In the genomic region with DNA sequence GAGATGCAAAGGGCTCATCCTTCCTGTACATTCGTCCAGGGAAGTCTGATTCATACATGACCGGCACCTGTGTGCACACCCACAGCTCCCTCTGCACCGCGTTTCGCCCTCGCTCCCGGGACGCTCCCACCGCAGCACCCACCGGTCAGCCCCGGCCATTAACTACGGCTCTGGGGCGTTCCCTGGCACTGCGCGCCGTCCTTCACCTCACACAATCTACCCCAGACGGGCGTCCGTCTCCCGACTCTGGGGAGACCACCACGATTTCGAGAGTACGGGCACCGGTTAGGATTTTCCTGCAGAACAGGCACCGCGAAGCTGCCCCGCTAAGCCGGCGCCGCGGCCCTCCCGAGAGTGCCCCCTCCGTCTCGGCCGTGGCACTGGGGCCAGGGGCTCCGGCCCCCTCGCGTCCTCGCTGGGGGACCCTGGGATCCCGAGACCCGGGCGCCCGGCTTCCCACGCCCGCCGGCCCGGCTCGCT, we compare ENCODE assay signal across 8 cellular contexts. TPM values are rescaled to one million over a fixed set of nuclear protein-coding genes. Genes with fewer than 3 reads are reported as not detected.
DNase-seq lines count a peak whose midpoint lies in the region; ATAC-seq and TF ChIP-seq lines count a peak whose summit lies in the region.

No MANE protein-coding gene starts in this region.

- intact Hi-C loops in activated CD4-positive, alpha-beta memory T cell treated with anti-CD3 and anti-CD28 coated beads for 36 hours (cut with micrococcal nuclease), result loop anchor here (1.0 to 2.0 kb wide), 2 partner anchors 173 to 1077 kb away; partner anchors contain the start of gene WDR11

- POLR2A ChIA-PET in HEK293T (lab: Yijun Ruan, JAX), result interaction anchor here (0.6 to 1.7 kb wide), 14 partner anchors 9 to 201 kb away, joined by 3 to 11 read pairs (median 3); partner anchors contain the start of gene NSMCE4A
- POLR2A ChIA-PET in activated CD4-positive, alpha-beta memory T cell treated with anti-CD3 and anti-CD28 coated beads for 36 hours (lab: Charles Lee), result interaction anchor here (0.8 to 1.7 kb wide), 3 partner anchors 9 to 161 kb away, joined by 3 to 9 read pairs (median 6); no protein-coding TSS in a partner anchor

- H3K27me3 Mint-ChIP-seq in activated CD4-positive, alpha-beta memory T cell treated with anti-CD3 and anti-CD28 coated beads for 36 hours, result no peaks in the 10 kb centered on the region

- H2AFZ ChIP-seq in MM.1S (ENCODE audit: low read length), result peak overlapping the region; percentile 87

- H3K9me2 ChIP-seq in MM.1S (replicated peaks; ENCODE audit: insufficient read depth, low read length), result no peaks in the 10 kb centered on the region

- peaks cover 27% of the 10 kb centered on the region for H3K4me1 Mint-ChIP-seq in activated CD4-positive, alpha-beta memory T cell treated with anti-CD3 and anti-CD28 coated beads for 36 hours (ENCODE audit: low read depth)
- peaks cover 29% of the 10 kb centered on the region for H3K4me1 Mint-ChIP-seq in stimulated activated effector memory CD8-positive, alpha-beta T cell treated with anti-CD3 and anti-CD28 coated beads, Interleukin-12 subunit alpha, Interleukin-12 subunit beta, amount 100 ng/mL, for 72 hours

- H3K36me3 Mint-ChIP-seq in activated CD4-positive, alpha-beta memory T cell treated with anti-CD3 and anti-CD28 coated beads for 36 hours, result peaks cover 4% of the 10 kb centered on the region
- H3K36me3 Mint-ChIP-seq in stimulated activated effector memory CD8-positive, alpha-beta T cell treated with anti-CD3 and anti-CD28 coated beads, Interleukin-12 subunit alpha, Interleukin-12 subunit beta, amount 100 ng/mL, for 72 hours, result peaks cover 22% of the 10 kb centered on the region

- ATAC-seq in GM18499 (IDR thresholded peaks at IDR 0.05; ENCODE audit: insufficient read depth, unreplicated experiment), result peak; percentile 22
- ATAC-seq in stimulated activated effector memory CD8-positive, alpha-beta T cell treated with anti-CD3 and anti-CD28 coated beads, Interleukin-12 subunit alpha, Interleukin-12 subunit beta, amount 100 ng/mL, for 72 hours, result peak; percentile 64

- peak overlapping the region; percentile 97 for H3K4me3 ChIP-seq in MM.1S (ENCODE audit: low read length)

- H3K36me3 ChIP-seq in MM.1S (replicated peaks; ENCODE audit: insufficient read depth, low read length), result no peaks in the 10 kb centered on the region

- H3K79me2 ChIP-seq in MM.1S (ENCODE audit: low read length), result peaks cover 36% of the 10 kb centered on the region

- H3K27ac ChIP-seq in MM.1S (ENCODE audit: low read length), result peak overlapping the region; percentile 69; the same call in 1 of the 2 replicates

- H3K9me3 ChIP-seq in MM.1S (replicated peaks; ENCODE audit: insufficient read depth, low read length), result no peaks in the 10 kb centered on the region

- H3K27ac Mint-ChIP-seq in activated CD4-positive, alpha-beta memory T cell treated with anti-CD3 and anti-CD28 coated beads for 36 hours, result peak overlapping the region; percentile 95
- H3K27ac Mint-ChIP-seq in stimulated activated effector memory CD8-positive, alpha-beta T cell treated with anti-CD3 and anti-CD28 coated beads, Interleukin-12 subunit alpha, Interleukin-12 subunit beta, amount 100 ng/mL, for 72 hours, result peak overlapping the region; percentile 97

- H3K27me3 ChIP-seq in MM.1S (replicated peaks; ENCODE audit: insufficient read depth, low read length), result no peaks in the 10 kb centered on the region

- TF ChIP-seq CTCF in MM.1S (IDR thresholded peaks at IDR 0.05; ENCODE audit: low read length), result no peak

- DNase-seq in HEK293T (ENCODE audit: extremely low spot score), result peak; percentile 68
- DNase-seq in MM.1S, result peak; percentile 33
- DNase-seq in activated CD4-positive, alpha-beta memory T cell treated with anti-CD3 and anti-CD28 coated beads for 36 hours, result peak; percentile 64
- peak; percentile 26 for DNase-seq in epidermal melanocyte (ENCODE audit: insufficient read length, low spot score)
- DNase-seq in middle frontal gyrus (ENCODE audit: extremely low spot score, low spot score), result peak; percentile 3
- peak in 1 of 2 donors; percentile 81 for DNase-seq in stimulated activated effector memory CD8-positive, alpha-beta T cell treated with anti-CD3 and anti-CD28 coated beads, Interleukin-12 subunit alpha, Interleukin-12 subunit beta, amount 100 ng/mL, for 72 hours (ENCODE audit: low spot score in 2 of 2)
- no peak for DNase-seq in NCI-H1694 (lab: John Stamatoyannopoulos, UW)

- no peaks in the 10 kb centered on the region for H3K9me3 Mint-ChIP-seq in activated CD4-positive, alpha-beta memory T cell treated with anti-CD3 and anti-CD28 coated beads for 36 hours
- H3K9me3 Mint-ChIP-seq in stimulated activated effector memory CD8-positive, alpha-beta T cell treated with anti-CD3 and anti-CD28 coated beads, Interleukin-12 subunit alpha, Interleukin-12 subunit beta, amount 100 ng/mL, for 72 hours, result no peaks in the 10 kb centered on the region

- H3K9ac ChIP-seq in MM.1S (ENCODE audit: low read length), result peak overlapping the region; percentile 97

- peak overlapping the region; percentile 89 for H3K4me2 ChIP-seq in MM.1S (ENCODE audit: low read depth, low read length)

- no peaks in the 10 kb centered on the region for H4K20me1 ChIP-seq in MM.1S (ENCODE audit: insufficient read depth, low read length)

- H3F3A ChIP-seq in MM.1S (ENCODE audit: insufficient read depth, low read length), result peaks cover 5% of the 10 kb centered on the region; the same call in 1 of the 2 replicates

- H3K4me1 ChIP-seq in MM.1S (ENCODE audit: low read length), result peaks cover 3% of the 10 kb centered on the region; the same call in 1 of the 2 replicates

- CTCF ChIA-PET in HEK293T (lab: Yijun Ruan, JAX), result no interaction called here
- CTCF ChIA-PET in activated CD4-positive, alpha-beta memory T cell treated with anti-CD3 and anti-CD28 coated beads for 36 hours (lab: Charles Lee), result interaction anchor here (1.3 kb wide), 1 partner anchor 47 kb away, joined by 3 read pairs; no protein-coding TSS in a partner anchor

- peak overlapping the region; percentile 94 for H3K4me3 Mint-ChIP-seq in activated CD4-positive, alpha-beta memory T cell treated with anti-CD3 and anti-CD28 coated beads for 36 hours
- peak overlapping the region; percentile 87 for H3K4me3 Mint-ChIP-seq in stimulated activated effector memory CD8-positive, alpha-beta T cell treated with anti-CD3 and anti-CD28 coated beads, Interleukin-12 subunit alpha, Interleukin-12 subunit beta, amount 100 ng/mL, for 72 hours

TF ChIP-seq in HEK293T, 16 proteins besides CTCF, POLR2A, EP300 and RAD21:
- TF ChIP-seq ZNF384 (IDR thresholded peaks at IDR 0.05) (peak; percentile 48), SP1 (IDR thresholded peaks at IDR 0.05) (no peak)

RNA-seq across cellular contexts. Expression of gene ATE1, which starts 0.4 kb away (rescaled TPM):
- 10 to 100 TPM; 19.4 to 23.1 TPM for total RNA-seq in activated CD4-positive, alpha-beta memory T cell treated with anti-CD3 and anti-CD28 coated beads for 36 hours

RNA-seq across cellular contexts. Expression of gene NSMCE4A, which starts 47.6 kb away (rescaled TPM):
- total RNA-seq in activated CD4-positive, alpha-beta memory T cell treated with anti-CD3 and anti-CD28 coated beads for 36 hours, result 10 to 100 TPM; 50.8 to 53.9 TPM
